Comparison of ENCODE assay signal across 14 cellular contexts in the genomic region with DNA sequence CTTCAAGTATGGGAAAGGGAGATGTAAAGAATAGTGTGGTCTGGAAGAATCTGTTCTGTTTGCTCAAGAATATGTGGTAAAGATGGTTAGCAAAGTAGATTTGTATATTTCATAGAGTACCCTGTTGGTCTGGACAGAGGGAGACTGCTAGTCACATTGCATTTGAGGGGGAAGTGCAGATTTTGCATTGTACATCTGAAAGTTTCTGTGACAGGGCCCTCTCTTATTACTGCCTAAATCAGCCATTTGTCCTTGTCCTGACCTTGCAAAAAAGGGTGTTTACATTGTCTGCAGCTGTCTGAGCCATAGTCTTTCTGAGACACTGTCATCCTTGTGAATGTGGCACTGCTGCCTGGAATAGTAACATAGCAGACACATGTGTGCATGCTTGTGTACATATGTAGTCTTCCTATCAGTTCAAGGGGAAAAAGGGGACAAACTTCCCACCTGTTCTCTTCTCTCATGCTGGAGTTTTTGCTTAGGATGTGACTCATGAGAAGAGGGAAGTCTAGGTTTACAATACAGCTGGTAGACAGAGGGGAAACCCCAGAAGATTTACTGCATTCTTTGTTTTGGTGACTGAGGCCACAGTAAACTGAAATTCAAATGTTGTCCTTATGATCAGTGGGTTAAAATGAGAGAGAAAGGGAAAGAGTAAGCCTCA.
DNase-seq lines count a peak whose midpoint lies in the region; ATAC-seq and TF ChIP-seq lines count a peak whose summit lies in the region.
"Had no signal": no experiment of that assay in that cellular context is flagged by ENCODE, and none has a peak within 500 bp of the region (broad histone marks: within the 10 kb centered on the region; RNA-seq: fewer than 3 reads in every experiment).

No MANE protein-coding gene starts in this region.

- H3K9me3 Mint-ChIP-seq in nephron, result no peaks in the 10 kb centered on the region
- H3K9me3 Mint-ChIP-seq: activated T-cell treated with anti-CD3 and anti-CD28 coated beads, Interleukin-2, amount 50 U/mL, for 72 hours; neural crest cell; stimulated activated effector memory CD8-positive, alpha-beta T cell treated with anti-CD3 and anti-CD28 coated beads, Interleukin-12 subunit alpha, Interleukin-12 subunit beta, amount 100 ng/mL, for 72 hours had no signal

- H3K4me1 Mint-ChIP-seq in nephron, result peaks cover 39% of the 10 kb centered on the region
- H3K4me1 Mint-ChIP-seq: stimulated activated effector memory CD8-positive, alpha-beta T cell treated with anti-CD3 and anti-CD28 coated beads, Interleukin-12 subunit alpha, Interleukin-12 subunit beta, amount 100 ng/mL, for 72 hours had no signal

- intact Hi-C loops in Right ventricle myocardium superior (cut with DNase I), result no loop called here

- peak overlapping the region; percentile 46 to 75 (median 48) for H3K27ac Mint-ChIP-seq in nephron
- H3K27ac Mint-ChIP-seq: activated T-cell treated with anti-CD3 and anti-CD28 coated beads, Interleukin-2, amount 50 U/mL, for 72 hours; stimulated activated effector memory CD8-positive, alpha-beta T cell treated with anti-CD3 and anti-CD28 coated beads, Interleukin-12 subunit alpha, Interleukin-12 subunit beta, amount 100 ng/mL, for 72 hours had no signal

- no peak for TF ChIP-seq CTCF in RWPE1 (conservative IDR thresholded peaks at IDR 0.05; ENCODE audit: low read depth)
- TF ChIP-seq CTCF in nephron (IDR thresholded peaks at IDR 0.05; ENCODE audit: unreplicated experiment in 3 of 3), result no peak

- ATAC-seq in GM19023 (IDR thresholded peaks at IDR 0.05; ENCODE audit: unreplicated experiment) (peak; percentile 67), HG02970 (IDR thresholded peaks at IDR 0.05; ENCODE audit: low FRiP score, unreplicated experiment) (peak; percentile 45), Right ventricle myocardium superior (ENCODE audit: poor library complexity) (no peak)
- ATAC-seq: activated T-cell treated with anti-CD3 and anti-CD28 coated beads, Interleukin-2, amount 50 U/mL, for 72 hours; stimulated activated effector memory CD8-positive, alpha-beta T cell treated with anti-CD3 and anti-CD28 coated beads, Interleukin-12 subunit alpha, Interleukin-12 subunit beta, amount 100 ng/mL, for 72 hours had no signal

- H3K27ac ChIP-seq in RWPE1, result no peak overlapping the region
- H3K27ac ChIP-seq: C4-2B had no signal

- DNase-seq in RWPE1 (ENCODE audit: low spot score) (peak; percentile 10), hippocampal formation (lab: John Stamatoyannopoulos, UW) (no peak), NCI-H2196 (lab: John Stamatoyannopoulos, UW; ENCODE audit: unreplicated experiment) (no peak), Right ventricle myocardium superior (no peak)
- no peak for DNase-seq in activated CD4-positive, alpha-beta T cell treated with anti-CD3 and anti-CD28 coated beads for 48 hours
- DNase-seq: activated T-cell treated with anti-CD3 and anti-CD28 coated beads, Interleukin-2, amount 50 U/mL, for 72 hours; caudate nucleus; NCI-H2081 treated with DMSO at 0.1 percent for 48 hours had no signal

- no peaks in the 10 kb centered on the region for H3K27me3 Mint-ChIP-seq in nephron (ENCODE audit: low read depth)

- POLR2A ChIA-PET in RWPE1 (lab: Yijun Ruan, JAX; ENCODE audit: low non-redundant PET), result no interaction called here

- H3K36me3 Mint-ChIP-seq in nephron (ENCODE audit: low read depth), result no peaks in the 10 kb centered on the region
- H3K36me3 Mint-ChIP-seq: stimulated activated effector memory CD8-positive, alpha-beta T cell treated with anti-CD3 and anti-CD28 coated beads, Interleukin-12 subunit alpha, Interleukin-12 subunit beta, amount 100 ng/mL, for 72 hours had no signal

- no peak overlapping the region for H3K4me3 Mint-ChIP-seq in nephron
- H3K4me3 Mint-ChIP-seq: activated T-cell treated with anti-CD3 and anti-CD28 coated beads, Interleukin-2, amount 50 U/mL, for 72 hours; neural crest cell; stimulated activated effector memory CD8-positive, alpha-beta T cell treated with anti-CD3 and anti-CD28 coated beads, Interleukin-12 subunit alpha, Interleukin-12 subunit beta, amount 100 ng/mL, for 72 hours had no signal

- CTCF ChIA-PET in RWPE1 (lab: Yijun Ruan, JAX), result no interaction called here
